Comparison of ENCODE assay signal across 38 cellular contexts in the genomic region with DNA sequence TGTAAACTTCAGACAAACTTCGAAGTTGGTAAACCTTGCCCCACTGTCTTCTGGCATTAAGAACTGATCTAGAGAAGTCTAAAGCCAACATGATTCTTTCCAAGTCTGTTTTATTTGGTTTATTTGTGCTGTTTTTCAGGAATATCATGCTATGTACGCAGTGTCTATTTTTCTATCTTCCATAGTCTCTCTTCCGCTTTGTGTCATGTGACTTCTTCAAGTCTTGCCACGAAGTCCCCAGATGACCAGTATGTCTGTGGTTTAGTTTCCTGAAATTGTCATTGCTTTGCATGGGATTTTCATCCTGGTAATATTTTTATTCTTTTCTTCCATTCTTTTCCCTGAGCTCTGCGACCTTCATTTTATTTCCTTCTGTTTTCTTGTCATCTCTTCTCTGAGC. TPM values are rescaled to one million over a fixed set of nuclear protein-coding genes. Genes with fewer than 3 reads are reported as not detected.
"Had no signal": no experiment of that assay in that cellular context is flagged by ENCODE, and none has a peak within 500 bp of the region (broad histone marks: within the 10 kb centered on the region; RNA-seq: fewer than 3 reads in every experiment).

No MANE protein-coding gene starts in this region.

- H3K27ac Mint-ChIP-seq: activated CD4-positive, alpha-beta T cell treated with anti-CD3 and anti-CD28 coated beads for 36 hours; activated CD4-positive, alpha-beta T cell treated with anti-CD3 and anti-CD28 coated beads, Interleukin-2, amount 10 ng/mL, durations not matched to agents 7 days and 5 days; activated CD8-positive, alpha-beta T cell treated with anti-CD3 and anti-CD28 coated beads for 36 hours; activated naive CD4-positive, alpha-beta T cell treated with anti-CD3 and anti-CD28 coated beads for 36 hours; activated naive CD4-positive, alpha-beta T cell treated with anti-CD3 and anti-CD28 coated beads, Interleukin-2, amount 50 U/mL, for 72 hours; activated naive CD8-positive, alpha-beta T cell treated with anti-CD3 and anti-CD28 coated beads for 36 hours; activated T-cell treated with anti-CD3 and anti-CD28 coated beads, Interleukin-2, amount 50 U/mL, for 72 hours; activated T-helper 1 cell treated with anti-CD3 and anti-CD28 coated beads, Interleukin-12 subunit alpha, Interleukin-12 subunit beta, Interleukin-2, Interleukin-4 antibody, amounts not matched to agents 30 ng/mL and 10 ng/mL and 1 ng/mL, durations not matched to agents 14 hours and 24 hours and 36 hours; activated T-helper 17 cell treated with anti-CD3 and anti-CD28 coated beads, Interleukin-2, amount 50 U/mL, for 72 hours; brain; T-helper 1 cell treated with Interleukin-12 subunit alpha and Interleukin-12 subunit beta and Interleukin-4 antibody, amounts not matched to agents 30 μg/mL and 1 μg/mL, for 36 hours; T-helper 2 cell treated with Interferon-gamma antibody and Interleukin-4, amounts not matched to agents 5 μg/mL and 100 μg/mL, for 36 hours; WTC11 had no signal

- H3K36me3 ChIP-seq: adrenal gland, cardiac muscle cell, WERI-Rb-1 had no signal

- H3K9me3 ChIP-seq: adrenal gland had no signal

- FAIRE-seq: bronchial epithelial cell had no signal

- ATAC-seq: activated CD4-positive, alpha-beta T cell treated with anti-CD3 and anti-CD28 coated beads for 36 hours; activated CD4-positive, CD25-positive, alpha-beta regulatory T cell treated with anti-CD3 and anti-CD28 coated beads, Interleukin-2, amount 50 U/mL, for 24 hours; activated CD8-positive, alpha-beta T cell treated with anti-CD3 and anti-CD28 coated beads for 36 hours; activated naive CD4-positive, alpha-beta T cell treated with anti-CD3 and anti-CD28 coated beads, Interleukin-2, amount 50 U/mL, for 72 hours; activated T-cell treated with anti-CD3 and anti-CD28 coated beads, Interleukin-2, amount 50 U/mL, for 4 hours; activated T-cell treated with anti-CD3 and anti-CD28 coated beads, Interleukin-2, amount 50 U/mL, for 72 hours; activated T-helper 17 cell treated with anti-CD3 and anti-CD28 coated beads, Interleukin-2, amount 50 U/mL, for 72 hours; WTC11 had no signal

- H3K4me3 ChIP-seq: adrenal gland, cardiac muscle cell had no signal

- H3K27me3 Mint-ChIP-seq: activated CD4-positive, alpha-beta T cell treated with anti-CD3 and anti-CD28 coated beads for 36 hours; activated CD4-positive, alpha-beta T cell treated with anti-CD3 and anti-CD28 coated beads, Interleukin-2, amount 10 ng/mL, durations not matched to agents 7 days and 5 days; activated CD8-positive, alpha-beta T cell treated with anti-CD3 and anti-CD28 coated beads for 36 hours; activated naive CD8-positive, alpha-beta T cell treated with anti-CD3 and anti-CD28 coated beads for 36 hours; activated T-helper 17 cell treated with anti-CD3 and anti-CD28 coated beads, Interleukin-2, amount 50 U/mL, for 72 hours had no signal

- H3K9me3 Mint-ChIP-seq: activated CD4-positive, alpha-beta T cell treated with anti-CD3 and anti-CD28 coated beads, Interleukin-2, amount 10 ng/mL, durations not matched to agents 7 days and 5 days; activated CD8-positive, alpha-beta T cell treated with anti-CD3 and anti-CD28 coated beads for 36 hours; activated naive CD4-positive, alpha-beta T cell treated with anti-CD3 and anti-CD28 coated beads for 36 hours; activated naive CD4-positive, alpha-beta T cell treated with anti-CD3 and anti-CD28 coated beads, Interleukin-2, amount 50 U/mL, for 72 hours; activated naive CD8-positive, alpha-beta T cell treated with anti-CD3 and anti-CD28 coated beads for 36 hours; activated T-cell treated with anti-CD3 and anti-CD28 coated beads, Interleukin-2, amount 50 U/mL, for 4 hours; activated T-cell treated with anti-CD3 and anti-CD28 coated beads, Interleukin-2, amount 50 U/mL, for 72 hours; activated T-helper 1 cell treated with anti-CD3 and anti-CD28 coated beads, Interleukin-12 subunit alpha, Interleukin-12 subunit beta, Interleukin-2, Interleukin-4 antibody, amounts not matched to agents 30 ng/mL and 10 ng/mL and 1 ng/mL, durations not matched to agents 14 hours and 24 hours and 36 hours; activated T-helper 17 cell treated with anti-CD3 and anti-CD28 coated beads, Interleukin-2, amount 50 U/mL, for 72 hours; brain; T-helper 1 cell treated with Interleukin-12 subunit alpha and Interleukin-12 subunit beta and Interleukin-4 antibody, amounts not matched to agents 30 μg/mL and 1 μg/mL, for 36 hours; T-helper 2 cell treated with Interferon-gamma antibody and Interleukin-4, amounts not matched to agents 5 μg/mL and 100 μg/mL, for 36 hours; WTC11 had no signal

- H3K4me1 Mint-ChIP-seq: activated CD4-positive, alpha-beta T cell treated with anti-CD3 and anti-CD28 coated beads for 36 hours; activated CD4-positive, alpha-beta T cell treated with anti-CD3 and anti-CD28 coated beads, Interleukin-2, amount 10 ng/mL, durations not matched to agents 7 days and 5 days; brain; WTC11 had no signal

- H3K4me3 Mint-ChIP-seq: activated CD4-positive, alpha-beta T cell treated with anti-CD3 and anti-CD28 coated beads for 36 hours; activated CD4-positive, alpha-beta T cell treated with anti-CD3 and anti-CD28 coated beads, Interleukin-2, amount 10 ng/mL, durations not matched to agents 7 days and 5 days; activated CD8-positive, alpha-beta T cell treated with anti-CD3 and anti-CD28 coated beads for 36 hours; activated naive CD4-positive, alpha-beta T cell treated with anti-CD3 and anti-CD28 coated beads for 36 hours; activated naive CD8-positive, alpha-beta T cell treated with anti-CD3 and anti-CD28 coated beads for 36 hours; activated T-cell treated with anti-CD3 and anti-CD28 coated beads, Interleukin-2, amount 50 U/mL, for 4 hours; activated T-cell treated with anti-CD3 and anti-CD28 coated beads, Interleukin-2, amount 50 U/mL, for 72 hours; activated T-helper 1 cell treated with anti-CD3 and anti-CD28 coated beads, Interleukin-12 subunit alpha, Interleukin-12 subunit beta, Interleukin-2, Interleukin-4 antibody, amounts not matched to agents 30 ng/mL and 10 ng/mL and 1 ng/mL, durations not matched to agents 14 hours and 24 hours and 36 hours; activated T-helper 17 cell treated with anti-CD3 and anti-CD28 coated beads, Interleukin-2, amount 50 U/mL, for 72 hours; brain; T-helper 1 cell treated with Interleukin-12 subunit alpha and Interleukin-12 subunit beta and Interleukin-4 antibody, amounts not matched to agents 30 μg/mL and 1 μg/mL, for 36 hours; T-helper 2 cell treated with Interferon-gamma antibody and Interleukin-4, amounts not matched to agents 5 μg/mL and 100 μg/mL, for 36 hours; WTC11 had no signal

- H3K27me3 ChIP-seq: adrenal gland, cardiac muscle cell had no signal

- H3K36me3 Mint-ChIP-seq: activated naive CD4-positive, alpha-beta T cell treated with anti-CD3 and anti-CD28 coated beads, Interleukin-2, amount 50 U/mL, for 72 hours; activated naive CD8-positive, alpha-beta T cell treated with anti-CD3 and anti-CD28 coated beads for 36 hours; brain; WTC11 had no signal

- DNase-seq: activated CD4-positive, alpha-beta T cell treated with anti-CD3 and anti-CD28 coated beads for 1 hour; activated CD4-positive, alpha-beta T cell treated with anti-CD3 and anti-CD28 coated beads for 36 hours; activated CD4-positive, alpha-beta T cell treated with anti-CD3 and anti-CD28 coated beads for 48 hours; activated CD4-positive, alpha-beta T cell treated with anti-CD3 and anti-CD28 coated beads, Interleukin-2, amount 10 ng/mL, durations not matched to agents 7 days and 5 days; activated CD4-positive, alpha-beta T cell treated with anti-CD3 and anti-CD28 coated beads, Interleukin-2, amount 50 U/mL, for 48 hours; activated CD4-positive, CD25-positive, alpha-beta regulatory T cell; activated CD8-positive, alpha-beta memory T cell treated with anti-CD3 and anti-CD28 coated beads, Interleukin-2, amount 50 U/mL, for 4 hours; activated CD8-positive, alpha-beta T cell treated with anti-CD3 and anti-CD28 coated beads for 36 hours; activated effector memory CD4-positive, alpha-beta T cell treated with anti-CD3 and anti-CD28 coated beads, Interleukin-2, amount 50 U/mL, for 16 hours; activated gamma-delta T cell treated with Interleukin-2 at 50 U/mL for 16 hours; activated naive CD4-positive, alpha-beta T cell; activated naive CD4-positive, alpha-beta T cell treated with anti-CD3 and anti-CD28 coated beads for 36 hours; activated naive CD4-positive, alpha-beta T cell treated with anti-CD3 and anti-CD28 coated beads, Interleukin-2, amount 50 U/mL, for 16 hours; activated naive CD8-positive, alpha-beta T cell treated with anti-CD3 and anti-CD28 coated beads for 36 hours; activated T-cell treated with anti-CD3 and anti-CD28 coated beads for 4 hours; activated T-cell treated with anti-CD3 and anti-CD28 coated beads, Interleukin-2, amount 50 U/mL, for 1 hour; activated T-cell treated with anti-CD3 and anti-CD28 coated beads, Interleukin-2, amount 50 U/mL, for 4 hours; activated T-cell treated with anti-CD3 and anti-CD28 coated beads, Interleukin-2, amount 50 U/mL, for 72 hours; amniotic stem cell; aorta; central memory CD4-positive, alpha-beta T cell; T-helper 1 cell; T-helper 2 cell; T-helper 9 cell; WERI-Rb-1 had no signal

- H3K27ac ChIP-seq: cardiac muscle cell, WERI-Rb-1 had no signal

RNA-seq across cellular contexts. Expression of gene PNMA6E, which starts 15.1 kb away (rescaled TPM):
- total RNA-seq: activated CD4-positive, alpha-beta T cell treated with anti-CD3 and anti-CD28 coated beads for 36 hours; activated CD4-positive, alpha-beta T cell treated with anti-CD3 and anti-CD28 coated beads, Interleukin-2, amount 10 ng/mL, durations not matched to agents 7 days and 5 days; activated CD8-positive, alpha-beta memory T cell treated with anti-CD3 and anti-CD28 coated beads for 36 hours; activated CD8-positive, alpha-beta T cell treated with anti-CD3 and anti-CD28 coated beads for 36 hours; activated naive CD4-positive, alpha-beta T cell treated with anti-CD3 and anti-CD28 coated beads for 36 hours; activated naive CD4-positive, alpha-beta T cell treated with anti-CD3 and anti-CD28 coated beads, Interleukin-2, amount 50 U/mL, for 72 hours; activated naive CD8-positive, alpha-beta T cell treated with anti-CD3 and anti-CD28 coated beads for 36 hours; activated T-cell treated with anti-CD3 and anti-CD28 coated beads, Interleukin-2, amount 50 U/mL, for 4 hours; activated T-cell treated with anti-CD3 and anti-CD28 coated beads, Interleukin-2, amount 50 U/mL, for 72 hours; activated T-helper 1 cell treated with anti-CD3 and anti-CD28 coated beads, Interleukin-12 subunit alpha, Interleukin-12 subunit beta, Interleukin-2, Interleukin-4 antibody, amounts not matched to agents 30 ng/mL and 10 ng/mL and 1 ng/mL, durations not matched to agents 14 hours and 24 hours and 36 hours; activated T-helper 17 cell treated with anti-CD3 and anti-CD28 coated beads, Interleukin-2, amount 50 U/mL, for 72 hours; aorta; bronchial epithelial cell; cerebellum; WTC11 had no signal
- polyA plus RNA-seq: aorta, cardiac muscle cell had no signal

RNA-seq across cellular contexts. Expression of gene ZFP92, which starts 25.2 kb away (rescaled TPM):
- polyA plus RNA-seq: cardiac muscle cell had no signal

RNA-seq across cellular contexts. Expression of gene TREX2, which starts 59.8 kb away (rescaled TPM):
- polyA plus RNA-seq: cardiac muscle cell had no signal
